3 cellular contexts compared by ENCODE assay signal in genomic region chr7:96067321-96067720, GRCh38.
A peak's percentile ranks its signal among the peaks of the same experiment; 100 is the strongest.
TF ChIP-seq lines count a peak whose summit lies in the region.

No MANE protein-coding gene starts in this region.

TF ChIP-seq in HEK293, 187 proteins besides CTCF, POLR2A, EP300 and RAD21:
- TF ChIP-seq ZNF362 (tag by site-specific recombination; IDR thresholded peaks at IDR 0.05) (peak; percentile 37; the same call in 1 of the 2 replicates), GLIS1 (tag by site-specific recombination; IDR thresholded peaks at IDR 0.05) (peak; percentile 37; the same call in 1 of the 2 replicates), ZNF596 (tag by site-specific recombination; IDR thresholded peaks at IDR 0.05) (no peak)

TF ChIP-seq in H1, 55 proteins besides CTCF, POLR2A, EP300 and RAD21:
- no peak for TF ChIP-seq PHF8 (conservative IDR thresholded peaks at IDR 0.05; ENCODE audit: low read depth, low read length)
- TF ChIP-seq SP2 (IDR thresholded peaks at IDR 0.05; ENCODE audit: low read length): no peak
- TF ChIP-seq CBX8 (IDR thresholded peaks at IDR 0.05; ENCODE audit: borderline replicate concordance, low read depth, low read length): no peak
- TF ChIP-seq KDM5A (IDR thresholded peaks at IDR 0.05; ENCODE audit: low read length): no peak
- no peak for TF ChIP-seq CHD2 (IDR thresholded peaks at IDR 0.05; ENCODE audit: low read length)
- no peak for TF ChIP-seq POLR2AphosphoS5 (IDR thresholded peaks at IDR 0.05; ENCODE audit: low read depth, low read length)

TF ChIP-seq in GM23338, 12 proteins besides CTCF, POLR2A, EP300 and RAD21:
- TF ChIP-seq ZNF114 (CRISPR knock-in tag; IDR thresholded peaks at IDR 0.05) (no peak), ZNF331 (CRISPR knock-in tag; IDR thresholded peaks at IDR 0.05; ENCODE audit: low read depth) (no peak), POLR2AphosphoS5 (IDR thresholded peaks at IDR 0.05; ENCODE audit: low read depth) (no peak), REST (IDR thresholded peaks at IDR 0.05; ENCODE audit: unreplicated experiment) (no peak), STAT1 (IDR thresholded peaks at IDR 0.05; ENCODE audit: unreplicated experiment) (no peak), EZH2 (IDR thresholded peaks at IDR 0.05; ENCODE audit: low read depth, unreplicated experiment) (no peak), JUNB (IDR thresholded peaks at IDR 0.05; ENCODE audit: unreplicated experiment) (no peak), NANOG (IDR thresholded peaks at IDR 0.05; ENCODE audit: borderline replicate concordance) (no peak)
